19 cellular contexts compared by ENCODE assay signal in the genomic region with DNA sequence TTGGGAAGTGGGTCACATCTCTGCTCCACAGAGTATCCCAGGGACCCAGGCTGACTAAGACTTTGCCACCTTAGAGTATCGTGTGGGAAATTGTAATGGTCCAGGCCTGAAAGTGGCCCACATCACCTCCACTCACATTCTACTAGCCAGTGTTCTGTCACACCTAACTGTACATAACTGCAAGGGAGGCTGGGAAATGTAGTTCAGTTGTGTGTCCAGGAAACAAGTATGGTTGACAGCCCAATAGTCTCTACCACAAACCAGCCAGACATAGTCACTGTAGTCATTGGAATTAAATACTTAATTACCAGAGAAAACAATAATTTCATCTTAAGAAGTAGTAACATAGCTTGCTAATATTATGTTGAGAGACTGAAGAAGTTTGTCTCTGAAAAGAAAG.
DNase-seq lines count a peak whose midpoint lies in the region; ATAC-seq, FAIRE-seq and TF ChIP-seq lines count a peak whose summit lies in the region.
"Had no signal": no experiment of that assay in that cellular context is flagged by ENCODE, and none has a peak within 500 bp of the region (broad histone marks: within the 10 kb centered on the region; RNA-seq: fewer than 3 reads in every experiment).

No MANE protein-coding gene starts in this region.

- H3K27me3 ChIP-seq in HCT116 (ENCODE audit: insufficient read depth, low read length): no peaks in the 10 kb centered on the region
- no peaks in the 10 kb centered on the region for H3K27me3 ChIP-seq in GM12878 (replicated peaks in 1 of 2; ENCODE audit: control insufficient read depth in 2 of 2, insufficient read depth in 2 of 2, low read length in 1 of 2)
- H3K27me3 ChIP-seq in endothelial cell of umbilical vein (ENCODE audit: control insufficient read depth in 2 of 2, insufficient read depth in 2 of 2, low read length in 2 of 2): no peaks in the 10 kb centered on the region

- H3K79me2 ChIP-seq in HCT116 (ENCODE audit: insufficient read depth, low read length): no peaks in the 10 kb centered on the region
- H3K79me2 ChIP-seq in GM12878 (ENCODE audit: control insufficient read depth, insufficient read depth, low read length): no peaks in the 10 kb centered on the region
- H3K79me2 ChIP-seq in endothelial cell of umbilical vein (ENCODE audit: control insufficient read depth, insufficient read depth, low read length): no peaks in the 10 kb centered on the region

- POLR2A ChIA-PET in HCT116 (lab: Charles Lee) (no interaction called here), GM12878 (lab: Charles Lee) (no interaction called here), endothelial cell of umbilical vein (lab: Charles Lee) (no interaction called here)

- H3K4me2 ChIP-seq in HCT116 (ENCODE audit: low read length) (no peak overlapping the region), GM12878 (ENCODE audit: control insufficient read depth, insufficient read depth) (no peak overlapping the region), endothelial cell of umbilical vein (ENCODE audit: insufficient read depth, low read length) (no peak overlapping the region)
- H3K4me2 ChIP-seq: BLaER1 had no signal

- CTCF ChIA-PET in HCT116 (lab: Charles Lee) (no interaction called here), GM12878 (lab: Yijun Ruan, JAX) (interaction anchor here (1.1 to 1.5 kb wide), 2 partner anchors 9 to 30 kb away, joined by 3 read pairs; no protein-coding TSS in a partner anchor), endothelial cell of umbilical vein (lab: Charles Lee) (interaction anchor here (1.7 to 1.9 kb wide), 2 partner anchors 12 to 20 kb away, joined by 3 to 8 read pairs; no protein-coding TSS in a partner anchor)

- no peak overlapping the region for H3K4me3 ChIP-seq in HCT116 (replicated peaks in 1 of 2; ENCODE audit: low read depth in 1 of 2, low read length in 2 of 2)
- H3K4me3 ChIP-seq in GM12878: no peak overlapping the region
- no peak overlapping the region for H3K4me3 ChIP-seq in endothelial cell of umbilical vein (replicated peaks in 1 of 3; ENCODE audit: insufficient read depth in 1 of 3, low read depth in 1 of 3, low read length in 3 of 3)
- H3K4me3 ChIP-seq: BLaER1 had no signal

- TF ChIP-seq RAD21 in HCT116 (IDR thresholded peaks at IDR 0.05; ENCODE audit: low read depth): no peak
- TF ChIP-seq RAD21 in GM12878 (IDR thresholded peaks at IDR 0.05; ENCODE audit: insufficient read depth, low read depth, low read length): no peak

- 5% methylated on average over 1 of the region's 1 CpG for WGBS in GM12878 (ENCODE audit: insufficient coverage, insufficient replicate concordance, low lambda C conversion rate, missing lambda C conversion rate)

- peak; percentile 42; the same call in 1 of the 2 replicates for ATAC-seq in HCT116
- no peak for ATAC-seq in GM12878
- no peak for ATAC-seq in GM21447 (IDR thresholded peaks at IDR 0.05; ENCODE audit: unreplicated experiment)
- no peak for ATAC-seq in HG02610 (IDR thresholded peaks at IDR 0.05; ENCODE audit: unreplicated experiment)
- ATAC-seq: CD8-positive, alpha-beta T cell had no signal

- H4K20me1 ChIP-seq in HCT116 (ENCODE audit: insufficient read depth): no peaks in the 10 kb centered on the region
- H4K20me1 ChIP-seq in GM12878 (ENCODE audit: control insufficient read depth, insufficient read depth): no peaks in the 10 kb centered on the region
- H4K20me1 ChIP-seq in endothelial cell of umbilical vein (replicated peaks; ENCODE audit: control insufficient read depth, extremely low read depth, insufficient read depth, low read length): no peaks in the 10 kb centered on the region
- H4K20me1 ChIP-seq: BLaER1 had no signal

- H3K9me2 ChIP-seq in HCT116 (ENCODE audit: insufficient read depth): no peaks in the 10 kb centered on the region

- H3K9ac ChIP-seq in HCT116 (ENCODE audit: low read length) (no peak overlapping the region), GM12878 (ENCODE audit: control insufficient read depth, insufficient read depth, low read length) (no peak overlapping the region), endothelial cell of umbilical vein (replicated peaks; ENCODE audit: extremely low read depth, insufficient read depth, low read length) (no peak overlapping the region)
- H3K9ac ChIP-seq: BLaER1 had no signal

- no peaks in the 10 kb centered on the region for H3K9me3 ChIP-seq in HCT116 (ENCODE audit: control insufficient read depth in 1 of 2, insufficient read depth in 1 of 2, low read depth in 1 of 2, low read length in 2 of 2)
- H3K9me3 ChIP-seq in GM12878 (replicated peaks; ENCODE audit: control insufficient read depth, insufficient read depth, low read length): no peaks in the 10 kb centered on the region
- no peaks in the 10 kb centered on the region for H3K9me3 ChIP-seq in endothelial cell of umbilical vein (replicated peaks; ENCODE audit: control insufficient read depth, insufficient read depth, low read length)
- H3K9me3 ChIP-seq: Caco-2 had no signal

- no peaks in the 10 kb centered on the region for H3K36me3 ChIP-seq in HCT116 (ENCODE audit: control insufficient read depth in 1 of 2, insufficient read depth in 2 of 2, low read length in 2 of 2)
- no peaks in the 10 kb centered on the region for H3K36me3 ChIP-seq in GM12878 (ENCODE audit: control insufficient read depth in 2 of 2, insufficient read depth in 2 of 2, low read length in 1 of 2)
- H3K36me3 ChIP-seq in endothelial cell of umbilical vein (ENCODE audit: control insufficient read depth in 2 of 2, extremely low read depth in 1 of 2, insufficient read depth in 2 of 2, low read length in 2 of 2): no peaks in the 10 kb centered on the region
- H3K36me3 ChIP-seq: BLaER1 had no signal

- no peaks in the 10 kb centered on the region for H3K4me1 ChIP-seq in HCT116 (ENCODE audit: control insufficient read depth in 1 of 2, insufficient read depth in 2 of 2, low read length in 2 of 2)
- H3K4me1 ChIP-seq in GM12878 (ENCODE audit: control insufficient read depth, insufficient read depth, low read length): no peaks in the 10 kb centered on the region
- no peaks in the 10 kb centered on the region for H3K4me1 ChIP-seq in endothelial cell of umbilical vein (ENCODE audit: control insufficient read depth, extremely low read depth, insufficient read depth, low read length)
- H3K4me1 ChIP-seq: BLaER1, Caco-2 had no signal

- no peak for TF ChIP-seq EP300 in GM12878 (IDR thresholded peaks at IDR 0.05; ENCODE audit: borderline replicate concordance in 1 of 2, control insufficient read depth in 1 of 2, low read depth in 2 of 2, low read length in 2 of 2)

- H2AFZ ChIP-seq in HCT116 (ENCODE audit: low read depth, low read length, poor library complexity, severe bottlenecking) (no peak overlapping the region), GM12878 (ENCODE audit: control insufficient read depth, low read depth, low read length) (no peak overlapping the region), endothelial cell of umbilical vein (ENCODE audit: low read depth, low read length) (no peak overlapping the region)

- intact Hi-C loops in HCT116 (cut with micrococcal nuclease) (no loop called here), GM12878 (cut with micrococcal nuclease; ENCODE audit: unreplicated experiment) (no loop called here), endothelial cell of umbilical vein (cut with micrococcal nuclease) (no loop called here)

- TF ChIP-seq POLR2A in GM12891 (IDR thresholded peaks at IDR 0.05; ENCODE audit: low read depth, low read length) (no peak), HCT116 (IDR thresholded peaks at IDR 0.05; ENCODE audit: borderline replicate concordance, extremely low read depth, insufficient read depth, insufficient read length) (no peak), GM12878 (IDR thresholded peaks at IDR 0.05; ENCODE audit: low read depth, low read length) (no peak), endothelial cell of umbilical vein (IDR thresholded peaks at IDR 0.05; ENCODE audit: low read depth, low read length) (no peak)

- RAD21 ChIA-PET in HCT116 (lab: Charles Lee; ENCODE audit: low non-redundant PET in 1 of 2, low total read pairs in 2 of 2, uncharacterized antibody in 2 of 2, unreplicated experiment in 2 of 2): no interaction called here
- RAD21 ChIA-PET in GM12878 (lab: Charles Lee; ENCODE audit: unreplicated experiment): no interaction called here

- FAIRE-seq in GM12891 (lab: Jason Lieb, UNC) (peak; percentile 54), GM12878 (lab: Jason Lieb, UNC) (no peak), endothelial cell of umbilical vein (lab: Jason Lieb, UNC) (peak; percentile 42)
- FAIRE-seq: GM18507 had no signal

- no peaks in the 10 kb centered on the region for H3K9me1 ChIP-seq in endothelial cell of umbilical vein (replicated peaks; ENCODE audit: control insufficient read depth, extremely low read depth, insufficient read depth, low read length)

- TF ChIP-seq CTCF in HCT116 (IDR thresholded peaks at IDR 0.05 in 2 of 3, conservative IDR thresholded peaks at IDR 0.05 in 1 of 3; ENCODE audit: borderline replicate concordance in 1 of 3, insufficient read depth in 1 of 3, low read depth in 2 of 3, low read length in 2 of 3) (no peak), GM12878 (IDR thresholded peaks at IDR 0.05 in 2 of 3, conservative IDR thresholded peaks at IDR 0.05 in 1 of 3; ENCODE audit: control insufficient read depth in 2 of 3, extremely low read depth in 1 of 3, insufficient read depth in 1 of 3, low read depth in 3 of 3, low read length in 3 of 3) (no peak), endothelial cell of umbilical vein (IDR thresholded peaks at IDR 0.05; ENCODE audit: extremely low read depth in 1 of 2, insufficient read depth in 1 of 2, low read depth in 1 of 2, low read length in 2 of 2) (no peak)

- DNase-seq in GM12891 (ENCODE audit: insufficient read length, low spot score): no peak
- no peak for DNase-seq in HCT116 (ENCODE audit: low read depth, low spot score)
- DNase-seq in GM12878 (ENCODE audit: low read depth, low spot score): no peak
- no peak for DNase-seq in endothelial cell of umbilical vein (ENCODE audit: low read depth, low spot score)
- DNase-seq in GM19240 (ENCODE audit: insufficient read length, low spot score): no peak
- DNase-seq: Caco-2; CD4-positive, CD25-positive, alpha-beta regulatory T cell; CD8-positive, alpha-beta T cell; DMS153; DMS79 treated with DMSO at 0.1 percent for 48 hours; GF-D8; GOT3; H7; HCEC 1CT had no signal

- BruUV-seq in HCT116 (replicated peaks; lab: Mats Ljungman, UMichigan): no TSS peak
- no TSS peak for BruUV-seq in GM12878 (replicated peaks; lab: Mats Ljungman, UMichigan)
- BruUV-seq in endothelial cell of umbilical vein (replicated peaks; lab: Mats Ljungman, UMichigan): no TSS peak

- no peak overlapping the region for H3K27ac ChIP-seq in HCT116 (ENCODE audit: low read depth, low read length)
- no peak overlapping the region for H3K27ac ChIP-seq in GM12878 (ENCODE audit: control insufficient read depth, insufficient read depth)
- no peak overlapping the region for H3K27ac ChIP-seq in endothelial cell of umbilical vein (ENCODE audit: insufficient read depth, low read depth, low read length)
- H3K27ac ChIP-seq: BLaER1, C4-2B had no signal

- dilution Hi-C loops in endothelial cell of umbilical vein (cut with MboI; ENCODE audit: extremely low pct_ligation_motif_present, low sequenced_read_pairs): no loop called here

- SMC1A ChIA-PET in GM12878 (lab: Charles Lee; ENCODE audit: uncharacterized antibody, unreplicated experiment): interaction anchor here (1.4 kb wide), 1 partner anchor 9 kb away, joined by 4 read pairs; no protein-coding TSS in a partner anchor

- in situ Hi-C loops in GM12878 (cut with MboI): no loop called here

TF ChIP-seq in endothelial cell of umbilical vein, 7 proteins besides CTCF, POLR2A, EP300 and RAD21 (continues in another document):
- TF ChIP-seq POLR2AphosphoS5 (IDR thresholded peaks at IDR 0.05; ENCODE audit: insufficient read depth, low read depth, low read length): no peak
